In genomic region chrX:129665916-129666644, GRCh38 we compare ENCODE assay signal across 12 cellular contexts. TPM values are rescaled to one million over a fixed set of nuclear protein-coding genes. Genes with fewer than 3 reads are reported as not detected.
A peak's percentile ranks its signal among the peaks of the same experiment; 100 is the strongest.
DNase-seq lines count a peak whose midpoint lies in the region; ATAC-seq and TF ChIP-seq lines count a peak whose summit lies in the region.
"Had no signal": no experiment of that assay in that cellular context is flagged by ENCODE, and none has a peak within 500 bp of the region (broad histone marks: within the 10 kb centered on the region; RNA-seq: fewer than 3 reads in every experiment).

No MANE protein-coding gene starts in this region.

- peaks cover 10% of the 10 kb centered on the region for H3K9me3 ChIP-seq in adipocyte (ENCODE audit: control insufficient read depth, low read length)
- H3K9me3 ChIP-seq: upper lobe of left lung had no signal

- peaks cover 12% of the 10 kb centered on the region for H3K27me3 ChIP-seq in adipocyte (replicated peaks; ENCODE audit: control insufficient read depth, insufficient read depth, low read length)
- H3K27me3 ChIP-seq: upper lobe of left lung had no signal

- ATAC-seq in left cardiac atrium (peak; percentile 38 to 97), Right ventricle myocardium superior (ENCODE audit: poor library complexity) (no peak), GM19467 (IDR thresholded peaks at IDR 0.05; ENCODE audit: unreplicated experiment) (no peak), HG03432 (IDR thresholded peaks at IDR 0.05; ENCODE audit: unreplicated experiment) (no peak)

- DNase-seq in left cardiac atrium (no peak), Right ventricle myocardium superior (no peak), adipocyte (ENCODE audit: low read depth) (peak; percentile 73), hepatic stellate cell (ENCODE audit: low spot score) (peak; percentile 58), posterior vena cava (ENCODE audit: low spot score) (no peak), GM13977 (ENCODE audit: low spot score) (no peak)
- DNase-seq: kidney, NCI-H2227 treated with DMSO at 0.1 percent for 48 hours, upper lobe of left lung had no signal

- H3K36me3 ChIP-seq in adipocyte (ENCODE audit: control insufficient read depth, insufficient read depth, low read length, severe bottlenecking): no peaks in the 10 kb centered on the region
- H3K36me3 ChIP-seq: BLaER1 treated with 17β-estradiol and CSF1 and Interleukin-3, amounts not matched to agents 10 nM and 100 nM; upper lobe of left lung had no signal

- H3K4me3 ChIP-seq in adipocyte (ENCODE audit: low read length): no peak overlapping the region
- H3K4me3 ChIP-seq: BLaER1 treated with 17β-estradiol and CSF1 and Interleukin-3, amounts not matched to agents 10 nM and 100 nM; upper lobe of left lung had no signal

- in situ Hi-C loops in GM13977 (cut with MboI; ENCODE audit: low pct_unique_long_range_greater_than_20kb, low sequenced_read_pairs, unreplicated experiment): no loop called here

- intact Hi-C loops in left cardiac atrium (cut with DNase I) (no loop called here), Right ventricle myocardium superior (cut with DNase I) (no loop called here), posterior vena cava (cut with DNase I) (no loop called here)

- TF ChIP-seq CTCF in GM13977 (IDR thresholded peaks at IDR 0.05; ENCODE audit: extremely low read depth, insufficient read depth, missing control alignments): no peak

- no peak overlapping the region for H3K9ac ChIP-seq in adipocyte (ENCODE audit: low read length)
- H3K9ac ChIP-seq: BLaER1 treated with 17β-estradiol and CSF1 and Interleukin-3, amounts not matched to agents 10 nM and 100 nM had no signal

- peaks cover 14% of the 10 kb centered on the region for H3K4me1 ChIP-seq in adipocyte (ENCODE audit: control insufficient read depth, insufficient read depth, low read length)
- H3K4me1 ChIP-seq: upper lobe of left lung had no signal

RNA-seq across cellular contexts. Expression of gene APLN, which starts 11.3 kb away (rescaled TPM):
- total RNA-seq in left cardiac atrium: 10 to 100 TPM in 1 of 2 donors, 1 to 10 TPM in 1; 5.7 to 18.0 TPM
- 15.4 TPM for total RNA-seq in Right ventricle myocardium superior
- total RNA-seq in posterior vena cava: 1 to 10 TPM; 6.1 to 8.5 TPM

Comparison
In these comparisons a context has a peak if more than half of its experiments do, and no peak if none do; other contexts are left out.
1. ATAC-seq: peak in left cardiac atrium (2 of 2); none in Right ventricle myocardium superior (single experiment), GM19467 (single experiment) and HG03432 (single experiment).
2. DNase-seq: peak in adipocyte (single experiment) and hepatic stellate cell (single experiment); none in left cardiac atrium (single experiment), Right ventricle myocardium superior (single experiment), posterior vena cava (single experiment) and GM13977 (single experiment).